Comparison of ENCODE assay signal across 8 cellular contexts in genomic region chr19:46713781-46714522, GRCh38. TPM values are rescaled to one million over a fixed set of nuclear protein-coding genes. Genes with fewer than 3 reads are reported as not detected.
DNase-seq lines count a peak whose midpoint lies in the region; ATAC-seq and TF ChIP-seq lines count a peak whose summit lies in the region.

No MANE protein-coding gene starts in this region.

- peak overlapping the region; percentile 86 for H3K4me3 Mint-ChIP-seq in activated CD8-positive, alpha-beta T cell treated with anti-CD3 and anti-CD28 coated beads for 36 hours
- H3K4me3 Mint-ChIP-seq in memory B cell = peak overlapping the region; percentile 98

- H3K27me3 ChIP-seq in effector memory CD4-positive, alpha-beta T cell (replicated peaks; ENCODE audit: control insufficient read depth, insufficient read depth, low read length, poor library complexity, severe bottlenecking) = no peaks in the 10 kb centered on the region

- TF ChIP-seq CTCF in activated CD8-positive, alpha-beta T cell treated with anti-CD3 and anti-CD28 coated beads for 36 hours (IDR thresholded peaks at IDR 0.05) = no peak

- H3K9me3 ChIP-seq in effector memory CD4-positive, alpha-beta T cell (ENCODE audit: control insufficient read depth, low read length) = no peaks in the 10 kb centered on the region

- H3K27ac Mint-ChIP-seq in activated CD8-positive, alpha-beta T cell treated with anti-CD3 and anti-CD28 coated beads for 36 hours = peak overlapping the region; percentile 94
- H3K27ac Mint-ChIP-seq in memory B cell = peak overlapping the region; percentile 88

- peaks cover 21% of the 10 kb centered on the region for H3K36me3 ChIP-seq in effector memory CD4-positive, alpha-beta T cell (ENCODE audit: control insufficient read depth, insufficient read depth, low read length)

- peaks cover 24% of the 10 kb centered on the region for H3K4me1 Mint-ChIP-seq in activated CD8-positive, alpha-beta T cell treated with anti-CD3 and anti-CD28 coated beads for 36 hours (ENCODE audit: low read depth)
- peaks cover 23% of the 10 kb centered on the region for H3K4me1 Mint-ChIP-seq in memory B cell

- ATAC-seq in activated CD8-positive, alpha-beta T cell treated with anti-CD3 and anti-CD28 coated beads for 36 hours = peak; percentile 50
- ATAC-seq in memory B cell (ENCODE audit: low read depth) (peak; percentile 30), HG03439 (IDR thresholded peaks at IDR 0.05; ENCODE audit: unreplicated experiment) (no peak)

- POLR2A ChIA-PET in activated CD8-positive, alpha-beta T cell treated with anti-CD3 and anti-CD28 coated beads for 36 hours (lab: Charles Lee) = interaction anchor here (0.7 to 3.6 kb wide), 14 partner anchors 7 to 113 kb away, joined by 3 to 27 read pairs (median 5); partner anchors contain the start of genes CALM3 and SLC1A5

- H3K4me3 ChIP-seq in effector memory CD4-positive, alpha-beta T cell (ENCODE audit: insufficient read depth, low read depth, low read length, poor library complexity, severe bottlenecking) = peak overlapping the region; percentile 72

- H3K9me3 Mint-ChIP-seq in activated CD8-positive, alpha-beta T cell treated with anti-CD3 and anti-CD28 coated beads for 36 hours = no peaks in the 10 kb centered on the region
- no peaks in the 10 kb centered on the region for H3K9me3 Mint-ChIP-seq in memory B cell

- H3K27me3 Mint-ChIP-seq in activated CD8-positive, alpha-beta T cell treated with anti-CD3 and anti-CD28 coated beads for 36 hours = no peaks in the 10 kb centered on the region
- no peaks in the 10 kb centered on the region for H3K27me3 Mint-ChIP-seq in memory B cell

- peaks cover 34% of the 10 kb centered on the region for H3K4me1 ChIP-seq in effector memory CD4-positive, alpha-beta T cell (ENCODE audit: control insufficient read depth, insufficient read depth, low read length, poor library complexity, severe bottlenecking)

- DNase-seq in SIG-M5 treated with dmso at 0.1 percent for 504 hours (lab: John Stamatoyannopoulos, UW; ENCODE audit: unreplicated experiment) = peak; percentile 40
- DNase-seq in SIG-M5 (lab: John Stamatoyannopoulos, UW) = no peak
- peak; percentile 95 for DNase-seq in NCI-H226
- peak; percentile 83 for DNase-seq in activated CD8-positive, alpha-beta T cell treated with anti-CD3 and anti-CD28 coated beads for 36 hours
- peak; percentile 65 to 81 (median 74) for DNase-seq in effector memory CD4-positive, alpha-beta T cell
- peak in 1 of 2 donors; percentile 37 for DNase-seq in memory B cell (ENCODE audit: low spot score in 2 of 2)
- DNase-seq in stimulated activated CD8-positive, alpha-beta memory T cell treated with anti-CD3 and anti-CD28 coated beads, Interleukin-15, amount 100 ng/mL, for 1 hour (ENCODE audit: low read depth) = peak; percentile 58

- H3K36me3 Mint-ChIP-seq in activated CD8-positive, alpha-beta T cell treated with anti-CD3 and anti-CD28 coated beads for 36 hours (ENCODE audit: low read depth) = peaks cover 31% of the 10 kb centered on the region
- H3K36me3 Mint-ChIP-seq in memory B cell = peaks cover 14% of the 10 kb centered on the region

- H3K27ac ChIP-seq in effector memory CD4-positive, alpha-beta T cell (ENCODE audit: insufficient read depth, low read length, poor library complexity, severe bottlenecking) = peak overlapping the region; percentile 89

- intact Hi-C loops in activated CD8-positive, alpha-beta T cell treated with anti-CD3 and anti-CD28 coated beads for 36 hours (cut with micrococcal nuclease) = no loop called here

- CTCF ChIA-PET in activated CD8-positive, alpha-beta T cell treated with anti-CD3 and anti-CD28 coated beads for 36 hours (lab: Charles Lee) = interaction anchor here (0.6 to 5.7 kb wide), 9 partner anchors 8 to 109 kb away, joined by 3 to 75 read pairs (median 4); partner anchors contain the start of gene DACT3

RNA-seq across cellular contexts. Expression of gene PRKD2, which starts 3.0 kb away (rescaled TPM):
- total RNA-seq in activated CD8-positive, alpha-beta T cell treated with anti-CD3 and anti-CD28 coated beads for 36 hours = 10 to 100 TPM; 81.1 to 86.0 TPM

RNA-seq across cellular contexts. Expression of gene FKRP, which starts 31.9 kb away (rescaled TPM):
- 10 to 100 TPM in 1 of 2 experiments, 1 to 10 TPM in 1; 7.7 to 10.1 TPM for total RNA-seq in activated CD8-positive, alpha-beta T cell treated with anti-CD3 and anti-CD28 coated beads for 36 hours

RNA-seq across cellular contexts. Expression of gene STRN4, which starts 32.3 kb away (rescaled TPM):
- 10 to 100 TPM; 52.5 to 63.5 TPM for total RNA-seq in activated CD8-positive, alpha-beta T cell treated with anti-CD3 and anti-CD28 coated beads for 36 hours

RNA-seq across cellular contexts. Expression of gene DACT3, which starts 53.0 kb away (rescaled TPM):
- 1 to 10 TPM; 5.8 to 6.1 TPM for total RNA-seq in activated CD8-positive, alpha-beta T cell treated with anti-CD3 and anti-CD28 coated beads for 36 hours
